Comparison of ENCODE assay signal across 1 cellular context in the genomic region with DNA sequence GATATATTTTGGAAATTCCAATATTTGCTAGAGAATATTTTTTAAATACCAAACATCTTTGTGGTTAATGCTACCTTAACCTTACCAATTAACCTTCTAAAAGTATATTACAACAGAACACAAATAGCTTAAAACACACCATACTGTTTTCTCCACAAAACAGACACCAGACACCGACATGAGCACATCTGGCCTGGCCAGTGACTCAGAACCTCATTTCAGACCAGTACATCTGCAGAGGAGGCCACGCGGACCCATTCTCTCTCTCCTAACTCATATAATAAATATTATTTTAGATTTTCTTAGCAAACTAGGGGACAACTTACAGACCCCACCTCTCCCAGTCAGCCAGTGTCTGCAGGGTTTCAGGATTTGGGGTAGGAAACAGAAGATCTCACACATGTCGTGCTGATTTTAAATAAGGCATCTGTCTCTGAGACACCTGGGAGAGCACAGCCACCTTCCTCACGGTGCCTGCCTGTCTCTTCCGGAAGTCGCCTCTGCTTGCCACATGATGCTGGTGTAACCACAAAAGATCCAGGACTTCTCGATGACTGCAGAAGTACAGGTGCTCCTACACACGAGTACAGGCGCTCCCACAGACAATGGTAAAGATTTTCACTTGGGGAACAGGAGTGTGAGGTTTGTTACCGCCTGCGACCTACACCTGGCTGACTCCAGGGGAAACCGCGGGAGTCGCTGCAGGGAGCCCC.
TF ChIP-seq lines count a peak whose summit lies in the region.

No MANE protein-coding gene starts in this region.

TF ChIP-seq in IMR-90, 13 proteins besides CTCF, POLR2A, EP300 and RAD21 (continued from another document):
- no peak for TF ChIP-seq RCOR1 (IDR thresholded peaks at IDR 0.05; ENCODE audit: insufficient replicate concordance, low read length)
